Comparison of ENCODE assay signal across 10 cellular contexts in genomic region chr12:95173392-95174251, GRCh38. TPM values are rescaled to one million over a fixed set of nuclear protein-coding genes. Genes with fewer than 3 reads are reported as not detected.
DNase-seq lines count a peak whose midpoint lies in the region; ATAC-seq and TF ChIP-seq lines count a peak whose summit lies in the region.
"Had no signal": no experiment of that assay in that cellular context is flagged by ENCODE, and none has a peak within 500 bp of the region (broad histone marks: within the 10 kb centered on the region; RNA-seq: fewer than 3 reads in every experiment).

No MANE protein-coding gene starts in this region.

- DNase-seq in HT-29 (ENCODE audit: low spot score) (peak; percentile 30), mammary epithelial cell (peak; percentile 91), kidney epithelial cell (ENCODE audit: low read depth) (peak; percentile 72), testis (peak; percentile 68), SKM-1 (lab: John Stamatoyannopoulos, UW; ENCODE audit: unreplicated experiment) (no peak), NCI-H1930 (lab: John Stamatoyannopoulos, UW) (no peak)
- DNase-seq: T-cell had no signal

- H3K36me3 Mint-ChIP-seq in activated T-helper 17 cell treated with anti-CD3 and anti-CD28 coated beads, Interleukin-2, amount 50 U/mL, for 72 hours (ENCODE audit: low read depth) = no peaks in the 10 kb centered on the region
- H3K36me3 Mint-ChIP-seq: T-cell had no signal

- CTCF ChIA-PET in mammary epithelial cell (lab: Charles Lee; ENCODE audit: low non-redundant PET) = no interaction called here

- TF ChIP-seq CTCF in mammary epithelial cell (conservative IDR thresholded peaks at IDR 0.05 in 1 of 2, IDR thresholded peaks at IDR 0.05 in 1 of 2; ENCODE audit: extremely low read depth in 1 of 2, insufficient read depth in 1 of 2, low read depth in 1 of 2, low read length in 2 of 2) (no peak), kidney epithelial cell (IDR thresholded peaks at IDR 0.05; ENCODE audit: insufficient read depth, low read length, poor library complexity, severe bottlenecking) (no peak), testis (IDR thresholded peaks at IDR 0.05) (no peak)

- peaks cover 77% of the 10 kb centered on the region for H3K79me2 ChIP-seq in mammary epithelial cell (ENCODE audit: insufficient read depth, low read length)

- H3K4me3 ChIP-seq in mammary epithelial cell (replicated peaks in 1 of 3; ENCODE audit: insufficient read depth in 1 of 3, low read depth in 2 of 3, low read length in 3 of 3) (no peak overlapping the region), kidney epithelial cell (ENCODE audit: low read depth, low read length) (no peak overlapping the region), testis (no peak overlapping the region)

- H3K4me1 ChIP-seq in mammary epithelial cell (ENCODE audit: insufficient read depth, low read length) (peaks cover 34% of the 10 kb centered on the region), testis (peaks cover 16% of the 10 kb centered on the region)

- no peak overlapping the region for H3K4me3 Mint-ChIP-seq in activated T-helper 17 cell treated with anti-CD3 and anti-CD28 coated beads, Interleukin-2, amount 50 U/mL, for 72 hours
- H3K4me3 Mint-ChIP-seq: T-cell had no signal

- peak overlapping the region; percentile 52 for H3K4me2 ChIP-seq in mammary epithelial cell (ENCODE audit: insufficient read depth, low read depth, low read length)

- no peaks in the 10 kb centered on the region for H3K4me1 Mint-ChIP-seq in activated T-helper 17 cell treated with anti-CD3 and anti-CD28 coated beads, Interleukin-2, amount 50 U/mL, for 72 hours
- H3K4me1 Mint-ChIP-seq: T-cell had no signal

- ATAC-seq in GM21737 (IDR thresholded peaks at IDR 0.05; ENCODE audit: unreplicated experiment) = no peak
- ATAC-seq in activated T-helper 17 cell treated with anti-CD3 and anti-CD28 coated beads, Interleukin-2, amount 50 U/mL, for 72 hours (replicated peaks) = no peak
- ATAC-seq: T-cell had no signal

- no peak for TF ChIP-seq POLR2A in testis (IDR thresholded peaks at IDR 0.05)

- H3K9me3 Mint-ChIP-seq in activated T-helper 17 cell treated with anti-CD3 and anti-CD28 coated beads, Interleukin-2, amount 50 U/mL, for 72 hours = no peaks in the 10 kb centered on the region
- H3K9me3 Mint-ChIP-seq: T-cell had no signal

- no peaks in the 10 kb centered on the region for H4K20me1 ChIP-seq in mammary epithelial cell (ENCODE audit: insufficient read depth, low read length)

- no peaks in the 10 kb centered on the region for H3K27me3 Mint-ChIP-seq in activated T-helper 17 cell treated with anti-CD3 and anti-CD28 coated beads, Interleukin-2, amount 50 U/mL, for 72 hours

- no peak overlapping the region for H3K27ac Mint-ChIP-seq in activated T-helper 17 cell treated with anti-CD3 and anti-CD28 coated beads, Interleukin-2, amount 50 U/mL, for 72 hours
- H3K27ac Mint-ChIP-seq: T-cell had no signal

- H3K9me3 ChIP-seq in mammary epithelial cell (replicated peaks; ENCODE audit: insufficient read depth, low read length) = no peaks in the 10 kb centered on the region
- no peaks in the 10 kb centered on the region for H3K9me3 ChIP-seq in testis

- H3K27ac ChIP-seq in mammary epithelial cell (ENCODE audit: insufficient read depth, low read depth, low read length) (peak overlapping the region; percentile 53), testis (peak overlapping the region in 1 of 2 donors; percentile 21)
- H3K27ac ChIP-seq: HL-60 had no signal

- in situ Hi-C loops in mammary epithelial cell (cut with MboI; ENCODE audit: low sequenced_read_pairs in 2 of 2) = no loop called here

- 13% methylated on average over 8 of the region's 8 CpGs for WGBS in mammary epithelial cell (ENCODE audit: low coverage, missing lambda C conversion rate)
- 36 to 58% methylated on average over 8 of the region's 8 CpGs for WGBS in testis, 2 donors

- dilution Hi-C loops in mammary epithelial cell (cut with HindIII; ENCODE audit: low sequenced_read_pairs) = loop anchor here (5.0 kb wide), 1 partner anchor 44 kb away; the partner anchor contains the start of genes FGD6 and VEZT

- BruUV-seq in mammary epithelial cell (replicated peaks; lab: Mats Ljungman, UMichigan) = no TSS peak

- H3K9ac ChIP-seq in mammary epithelial cell (ENCODE audit: insufficient read depth, low read length) = no peak overlapping the region

- peaks cover 9% of the 10 kb centered on the region for H3K36me3 ChIP-seq in mammary epithelial cell (ENCODE audit: insufficient read depth, low read length)
- H3K36me3 ChIP-seq in kidney epithelial cell (ENCODE audit: control insufficient read depth, insufficient read depth, low read length) = no peaks in the 10 kb centered on the region
- no peaks in the 10 kb centered on the region for H3K36me3 ChIP-seq in testis (ENCODE audit: low read depth, missing control alignments)

- H3K27me3 ChIP-seq in mammary epithelial cell (ENCODE audit: insufficient read depth, low read length) = no peaks in the 10 kb centered on the region
- no peaks in the 10 kb centered on the region for H3K27me3 ChIP-seq in kidney epithelial cell (ENCODE audit: control insufficient read depth, insufficient read depth, low read length)
- H3K27me3 ChIP-seq in testis = no peaks in the 10 kb centered on the region

- intact Hi-C loops in mammary epithelial cell (cut with micrococcal nuclease) (loop anchor here (2.0 kb wide), 1 partner anchor 43 kb away; the partner anchor contains the start of genes FGD6 and VEZT), testis (cut with DNase I; ENCODE audit: low total_unique reads) (no loop called here)

- H2AFZ ChIP-seq in mammary epithelial cell (ENCODE audit: low read depth, low read length) = peak overlapping the region; percentile 13

RNA-seq across cellular contexts. Expression of gene FGD6, which starts 43.6 kb away (rescaled TPM):
- 3.7 and 4.7 TPM in 2 replicates for total RNA-seq in HT-29 (2014; rRNA removed; shearing (Covaris generic))
- 10 to 100 TPM; 39.3 to 55.6 TPM for total RNA-seq in mammary epithelial cell
- 16.4 TPM for polyA plus RNA-seq in mammary epithelial cell
- 46.3 TPM for polyA minus RNA-seq in mammary epithelial cell
- 31.5 and 40.9 TPM in 2 replicates for total RNA-seq in kidney epithelial cell
- 10 to 100 TPM; 13.1 to 13.6 TPM for total RNA-seq in testis
- polyA plus RNA-seq in testis (ENCODE audit: insufficient read depth, low read depth, low replicate concordance) = 4.8 TPM
- total RNA-seq in activated T-helper 17 cell treated with anti-CD3 and anti-CD28 coated beads, Interleukin-2, amount 50 U/mL, for 72 hours = 1 to 10 TPM; 1.4 to 2.6 TPM

RNA-seq across cellular contexts. Expression of gene VEZT, which starts 44.0 kb away (rescaled TPM):
- total RNA-seq in HT-29 (2014; rRNA removed; shearing (Covaris generic)) = 18.2 and 23.7 TPM in 2 replicates
- total RNA-seq in mammary epithelial cell = 100 to 1,000 TPM; 113 to 133 TPM
- 66.2 TPM for polyA plus RNA-seq in mammary epithelial cell
- 73.7 TPM for polyA minus RNA-seq in mammary epithelial cell
- 82.6 and 82.7 TPM in 2 replicates for total RNA-seq in kidney epithelial cell
- 100 to 1,000 TPM in 1 of 2 donors, 10 to 100 TPM in 1; 94.6 to 112 TPM for total RNA-seq in testis
- polyA plus RNA-seq in testis (ENCODE audit: insufficient read depth, low read depth, low replicate concordance) = 31.7 TPM
- 10 to 100 TPM; 42.9 to 49.3 TPM for total RNA-seq in activated T-helper 17 cell treated with anti-CD3 and anti-CD28 coated beads, Interleukin-2, amount 50 U/mL, for 72 hours

Comparison
In these comparisons a context has a peak if more than half of its experiments do, and no peak if none do; other contexts are left out.
1. DNase-seq: peak in HT-29 (single experiment), mammary epithelial cell (single experiment), kidney epithelial cell (single experiment) and testis (single experiment); none in SKM-1 (single experiment) and NCI-H1930 (0 of 2).